8 cellular contexts compared by ENCODE assay signal in the genomic region with DNA sequence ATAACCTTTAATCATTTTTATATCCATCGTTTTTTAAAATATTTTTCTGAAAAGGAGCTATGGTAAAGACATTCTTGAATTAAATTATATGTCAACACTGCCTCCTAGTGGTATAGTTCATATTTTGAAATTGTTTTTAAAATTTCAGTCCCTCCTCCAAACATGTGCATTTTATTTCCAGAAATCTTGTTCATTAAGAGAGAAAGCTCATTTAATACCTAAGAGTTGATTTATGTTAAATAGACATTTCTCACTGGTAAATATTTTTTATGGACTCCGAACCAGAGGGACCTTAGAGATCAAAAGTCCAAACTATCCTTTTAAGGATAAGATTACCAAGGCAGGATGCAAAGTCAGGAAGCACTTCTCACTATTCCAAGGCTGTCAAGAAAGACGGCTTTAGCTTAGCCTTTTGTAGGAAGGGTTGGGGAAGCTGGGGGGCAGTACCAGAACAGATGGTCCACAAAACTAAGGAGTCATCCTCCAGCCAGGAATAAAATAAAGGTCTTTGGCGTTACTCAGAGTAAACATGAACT. TPM values are rescaled to one million over a fixed set of nuclear protein-coding genes. Genes with fewer than 3 reads are reported as not detected.
DNase-seq lines count a peak whose midpoint lies in the region; ATAC-seq and TF ChIP-seq lines count a peak whose summit lies in the region.

No MANE protein-coding gene starts in this region.

- 3 to 5% methylated on average over 4 of the region's 4 CpGs for WGBS in esophagus, 2 donors

- ATAC-seq in naive B cell (ENCODE audit: low read depth in 2 of 2) (peak; percentile 38 to 55), HG02870 (IDR thresholded peaks at IDR 0.05; ENCODE audit: unreplicated experiment) (no peak), HG02763 (IDR thresholded peaks at IDR 0.05; ENCODE audit: unreplicated experiment) (no peak), GM18520 (IDR thresholded peaks at IDR 0.05; ENCODE audit: unreplicated experiment) (no peak)

- H3K9me3 ChIP-seq in Loucy (ENCODE audit: insufficient read depth, low read depth, low read length) (no peaks in the 10 kb centered on the region), esophagus (ENCODE audit: control insufficient read depth in 2 of 2, insufficient read depth in 1 of 2, low read depth in 1 of 2, low read length in 1 of 2) (no peaks in the 10 kb centered on the region)

- H3K27me3 ChIP-seq in Loucy (ENCODE audit: insufficient read depth, low read length, poor library complexity, severe bottlenecking) (no peaks in the 10 kb centered on the region), esophagus (ENCODE audit: control insufficient read depth in 1 of 2, insufficient read depth in 2 of 2, low read length in 2 of 2) (no peaks in the 10 kb centered on the region)

- H3K79me2 ChIP-seq in Loucy (ENCODE audit: insufficient read depth, low read length): no peaks in the 10 kb centered on the region

- H3K27me3 Mint-ChIP-seq in naive B cell: peaks cover 6 to 26% (median 13%) of the 10 kb centered on the region in 3 donors

- peaks cover 5% of the 10 kb centered on the region for H3K4me1 ChIP-seq in Loucy (ENCODE audit: insufficient read depth, low read length, poor library complexity, severe bottlenecking)
- H3K4me1 ChIP-seq in esophagus (ENCODE audit: control insufficient read depth in 2 of 2, insufficient read depth in 2 of 2, low read length in 1 of 2): no peaks in the 10 kb centered on the region

- H3F3A ChIP-seq in Loucy (ENCODE audit: low read depth): no peaks in the 10 kb centered on the region

- peak overlapping the region; percentile 59 for H3K9ac ChIP-seq in Loucy (ENCODE audit: low read depth, low read length, poor library complexity, severe bottlenecking)

- no peaks in the 10 kb centered on the region for H3K36me3 Mint-ChIP-seq in naive B cell

- H3K4me3 ChIP-seq in Loucy (ENCODE audit: low read length, poor library complexity, severe bottlenecking) (peak overlapping the region; percentile 65), esophagus (ENCODE audit: low read depth in 1 of 2, low read length in 2 of 2) (no peak overlapping the region)

- peak overlapping the region; percentile 86 for H3K4me2 ChIP-seq in Loucy (ENCODE audit: low read depth, low read length, poor library complexity, severe bottlenecking)

- peak; percentile 55 for TF ChIP-seq CTCF in Loucy (conservative IDR thresholded peaks at IDR 0.05; ENCODE audit: low read length)

- H3K36me3 ChIP-seq in Loucy (ENCODE audit: insufficient read depth, low read length): no peaks in the 10 kb centered on the region
- no peaks in the 10 kb centered on the region for H3K36me3 ChIP-seq in esophagus (ENCODE audit: control insufficient read depth in 2 of 2, insufficient read depth in 2 of 2, low read length in 1 of 2)

- DNase-seq in DMS114 treated with DMSO at 0.1 percent for 48 hours (lab: John Stamatoyannopoulos, UW; ENCODE audit: unreplicated experiment) (peak; percentile 42), SW480 (ENCODE audit: low spot score) (peak; percentile 50), naive B cell (peak; percentile 13)

- H3K27ac ChIP-seq in esophagus (ENCODE audit: low read depth in 2 of 2, low read length in 1 of 2): peak overlapping the region; percentile 52 to 68

- no peaks in the 10 kb centered on the region for H4K20me1 ChIP-seq in Loucy (ENCODE audit: insufficient read depth, low read length, poor library complexity, severe bottlenecking)

- H2AFZ ChIP-seq in Loucy (ENCODE audit: low read length): peak overlapping the region; percentile 95

- peaks cover 4 to 14% (median 9%) of the 10 kb centered on the region in 3 donors for H3K4me1 Mint-ChIP-seq in naive B cell

- no peaks in the 10 kb centered on the region for H3K9me2 ChIP-seq in Loucy (replicated peaks; ENCODE audit: low read depth, low read length)

- peak overlapping the region in 5 of 8 donors; percentile 24 to 76 (median 37) for H3K4me3 Mint-ChIP-seq in naive B cell

- H3K9me3 Mint-ChIP-seq in naive B cell: no peaks in the 10 kb centered on the region

- no peak overlapping the region for H3K27ac Mint-ChIP-seq in naive B cell

RNA-seq across cellular contexts. Expression of a gene that starts 21.6 kb away (rescaled TPM):
- under 1 TPM; 0.10 to 0.16 TPM for polyA plus RNA-seq in esophagus
- polyA plus RNA-seq in naive B cell (ENCODE audit: low read depth in 6 of 6): not detected

Comparison
In these comparisons a context has a peak if more than half of its experiments do, and no peak if none do; other contexts are left out.
1. ATAC-seq: peak in naive B cell (2 of 2); none in HG02870 (single experiment), HG02763 (single experiment) and GM18520 (single experiment).
2. Peak in every context shown above with its lines, with median percentiles within 50 percentile points of each other: DNase-seq.